In genomic region chr10:131970946-131971345, GRCh38 we compare ENCODE assay signal across 1 cellular context.
TF ChIP-seq lines count a peak whose summit lies in the region.

No MANE protein-coding gene starts in this region.

TF ChIP-seq in GM23338, 12 proteins besides CTCF, POLR2A, EP300 and RAD21 (continued from another document):
- TF ChIP-seq ZNF462 (CRISPR knock-in tag; IDR thresholded peaks at IDR 0.05) (no peak), JUNB (IDR thresholded peaks at IDR 0.05; ENCODE audit: unreplicated experiment) (no peak), NANOG (IDR thresholded peaks at IDR 0.05; ENCODE audit: borderline replicate concordance) (no peak), REST (IDR thresholded peaks at IDR 0.05; ENCODE audit: unreplicated experiment) (no peak), EZH2 (IDR thresholded peaks at IDR 0.05; ENCODE audit: low read depth, unreplicated experiment) (no peak), ETS1 (IDR thresholded peaks at IDR 0.05) (no peak), EZH2phosphoT487 (IDR thresholded peaks at IDR 0.05; ENCODE audit: unreplicated experiment) (no peak)
